Comparison of ENCODE assay signal across 27 cellular contexts in the genomic region with DNA sequence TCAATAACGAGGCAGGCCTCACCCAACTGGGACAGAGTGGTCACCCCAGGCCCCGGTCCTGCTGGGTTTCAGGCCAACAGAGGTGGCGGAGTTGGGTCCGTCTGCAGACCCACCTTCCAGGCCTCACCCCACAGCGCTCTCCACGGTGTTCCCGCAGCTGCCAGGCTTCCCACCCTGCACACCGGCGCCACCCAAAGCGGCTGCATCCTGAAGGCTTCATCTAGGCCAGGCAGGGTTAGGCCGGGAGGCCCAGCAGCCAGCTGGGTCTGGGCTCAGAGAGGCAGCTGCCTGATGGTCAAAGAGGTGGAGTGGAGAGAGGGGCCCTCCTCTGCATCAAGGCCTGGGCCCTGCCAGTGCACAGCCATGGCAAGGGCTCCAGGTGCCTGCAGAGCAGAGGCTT.
"Had no signal": no experiment of that assay in that cellular context is flagged by ENCODE, and none has a peak within 500 bp of the region (broad histone marks: within the 10 kb centered on the region; RNA-seq: fewer than 3 reads in every experiment).

No MANE protein-coding gene starts in this region.

- H3K9me3 ChIP-seq: left lung, mucosa of descending colon, pancreas, prostate gland, stomach, testis, thyroid gland, transverse colon, upper lobe of left lung had no signal

- H3K4me1 ChIP-seq: left lung, pancreas, prostate gland, stomach, testis, thyroid gland, transverse colon, upper lobe of left lung had no signal

- DNase-seq: hypothalamus; immature natural killer cell; kidney; left colon; mesendoderm; midbrain; mucosa of descending colon; naive thymus-derived CD4-positive, alpha-beta T cell; nucleus accumbens; retina; right cardiac atrium; stimulated activated CD4-positive, alpha-beta T cell treated with anti-CD3 and anti-CD28 coated beads, Interleukin-12 subunit alpha, Interleukin-12 subunit beta, amount 100 ng/mL, for 4 hours; stimulated activated CD4-positive, alpha-beta T cell treated with anti-CD3 and anti-CD28 coated beads, Interleukin-15, amount 100 ng/mL, for 24 hours; stimulated activated CD4-positive, alpha-beta T cell treated with anti-CD3 and anti-CD28 coated beads, Interleukin-2, amount 100 ng/mL, for 24 hours; stimulated activated CD4-positive, alpha-beta T cell treated with anti-CD3 and anti-CD28 coated beads, Interleukin-4, amount 100 ng/mL, for 1 hour; stimulated activated naive B cell treated with anti-CD40 and anti-IgM and Interleukin-4, amounts not matched to agents 10 μg/mL and 1 μg/mL and 100 μg/mL, for 72 hours; stimulated activated naive CD8-positive, alpha-beta T cell treated with anti-CD3 and anti-CD28 coated beads, Interleukin-15, Interleukin-2, amounts not matched to agents 100 U/mL and 50 U/mL, for 24 hours; stomach; testis; thyroid gland; transverse colon had no signal

- H3K36me3 ChIP-seq: pancreas, prostate gland, thyroid gland had no signal

- ATAC-seq: left colon; left lung; mucosa of descending colon; naive thymus-derived CD4-positive, alpha-beta T cell; pancreas; right cardiac atrium; stimulated activated naive B cell treated with anti-CD40 and anti-IgM and Interleukin-4, amounts not matched to agents 10 μg/mL and 1 μg/mL and 100 μg/mL, for 72 hours; stimulated activated naive CD8-positive, alpha-beta T cell treated with anti-CD3 and anti-CD28 coated beads, Interleukin-15, Interleukin-2, amounts not matched to agents 100 U/mL and 50 U/mL, for 24 hours had no signal

- H3K27ac ChIP-seq: left lung, pancreas, prostate gland, skin epidermis, stomach, testis, thyroid gland, transverse colon, upper lobe of left lung had no signal

- H3K27me3 ChIP-seq: left lung, pancreas, stomach, testis, thyroid gland, transverse colon, upper lobe of left lung had no signal

- H3K4me3 ChIP-seq: left lung, lung, mucosa of descending colon, pancreas, prostate gland, skin epidermis, stomach, testis, thyroid gland, transverse colon, upper lobe of left lung had no signal
